8 cellular contexts compared by ENCODE assay signal in genomic region chr15:52005748-52006701, GRCh38. TPM values are rescaled to one million over a fixed set of nuclear protein-coding genes. Genes with fewer than 3 reads are reported as not detected.
A peak's percentile ranks its signal among the peaks of the same experiment; 100 is the strongest.
DNase-seq lines count a peak whose midpoint lies in the region; ATAC-seq and TF ChIP-seq lines count a peak whose summit lies in the region.

No MANE protein-coding gene starts in this region.

- DNase-seq in OCI-M1 (lab: John Stamatoyannopoulos, UW): peak; percentile 59
- no peak for DNase-seq in Right ventricle myocardium superior
- no peak for DNase-seq in NAMALWA (ENCODE audit: low spot score)
- no peak for DNase-seq in NCI-H128 (lab: John Stamatoyannopoulos, UW; ENCODE audit: unreplicated experiment)
- DNase-seq in NCI-H1694 treated with DMSO at 0.1 percent for 48 hours (lab: John Stamatoyannopoulos, UW): no peak
- no peak for DNase-seq in omental fat pad (ENCODE audit: low spot score)

- no peak for TF ChIP-seq CTCF in omental fat pad (IDR thresholded peaks at IDR 0.05)

- intact Hi-C loops in Right ventricle myocardium superior (cut with DNase I): no loop called here

- ATAC-seq in GM18861 (IDR thresholded peaks at IDR 0.05; ENCODE audit: unreplicated experiment): peak; percentile 58
- peak; percentile 69 for ATAC-seq in HG02571 (IDR thresholded peaks at IDR 0.05; ENCODE audit: unreplicated experiment)
- peak; percentile 88 for ATAC-seq in Right ventricle myocardium superior (ENCODE audit: poor library complexity)
- no peak for ATAC-seq in omental fat pad (ENCODE audit: low FRiP score)

RNA-seq across cellular contexts. Expression of gene MAPK6, which starts 13.0 kb away (rescaled TPM):
- total RNA-seq in Right ventricle myocardium superior (17.6 TPM), omental fat pad (10 to 100 TPM; 20.3 to 44.9 (median 28.9) TPM)

RNA-seq across cellular contexts. Expression of gene LEO1, which starts 34.4 kb away (rescaled TPM):
- 7.8 TPM for total RNA-seq in Right ventricle myocardium superior
- 10 to 100 TPM; 11.4 to 19.6 (median 15.0) TPM for total RNA-seq in omental fat pad
